Comparison of ENCODE assay signal across 18 cellular contexts in genomic region chr10:78296794-78297193, GRCh38.
A peak's percentile ranks its signal among the peaks of the same experiment; 100 is the strongest.
DNase-seq lines count a peak whose midpoint lies in the region.
"Had no signal": no experiment of that assay in that cellular context is flagged by ENCODE, and none has a peak within 500 bp of the region (broad histone marks: within the 10 kb centered on the region; RNA-seq: fewer than 3 reads in every experiment).

No MANE protein-coding gene starts in this region.

- no peaks in the 10 kb centered on the region for H3K36me3 Mint-ChIP-seq in dendritic cell treated with granulocyte-macrophage colony-stimulating factor and Interleukin-4, amounts not matched to agents 40 ng/mL and 50 ng/mL, for 4 days (ENCODE audit: low read depth)
- H3K36me3 Mint-ChIP-seq: CD14-positive monocyte had no signal

- H3K27me3 Mint-ChIP-seq in dendritic cell treated with granulocyte-macrophage colony-stimulating factor and Interleukin-4, amounts not matched to agents 40 ng/mL and 50 ng/mL, for 4 days: no peaks in the 10 kb centered on the region

- peak overlapping the region; percentile 34 for H3K27ac Mint-ChIP-seq in dendritic cell treated with granulocyte-macrophage colony-stimulating factor and Interleukin-4, amounts not matched to agents 40 ng/mL and 50 ng/mL, for 4 days
- H3K27ac Mint-ChIP-seq: CD14-positive monocyte, GM23338 had no signal

- H3K4me1 Mint-ChIP-seq in dendritic cell treated with granulocyte-macrophage colony-stimulating factor and Interleukin-4, amounts not matched to agents 40 ng/mL and 50 ng/mL, for 4 days (ENCODE audit: low read depth): peaks cover 63% of the 10 kb centered on the region

- DNase-seq in CD1c-positive myeloid dendritic cell (ENCODE audit: extremely low spot score) (peak; percentile 45), KG1 (lab: John Stamatoyannopoulos, UW) (peak; percentile 21), OCI-M1 (lab: John Stamatoyannopoulos, UW) (peak; percentile 23), T-helper 9 cell (no peak), NCI-H510A treated with DMSO at 0.1 percent for 48 hours (lab: John Stamatoyannopoulos, UW) (no peak)
- DNase-seq in effector CD4-positive, alpha-beta T cell: no peak
- DNase-seq in activated CD4-positive, CD25-positive, alpha-beta regulatory T cell (lab: John Stamatoyannopoulos, UW): no peak
- DNase-seq: DMS79, MG63, NCI-H1417, NCI-H2029, NCI-H2171 treated with DMSO at 0.1 percent for 48 hours, NCI-H510A, PC-9, SK-N-SH had no signal

- no peak overlapping the region for H3K4me3 Mint-ChIP-seq in dendritic cell treated with granulocyte-macrophage colony-stimulating factor and Interleukin-4, amounts not matched to agents 40 ng/mL and 50 ng/mL, for 4 days
- H3K4me3 Mint-ChIP-seq: CD14-positive monocyte, GM23338 had no signal

- no peaks in the 10 kb centered on the region for H3K9me3 Mint-ChIP-seq in dendritic cell treated with granulocyte-macrophage colony-stimulating factor and Interleukin-4, amounts not matched to agents 40 ng/mL and 50 ng/mL, for 4 days
- H3K9me3 Mint-ChIP-seq: GM23338 had no signal

- intact Hi-C loops in dendritic cell treated with granulocyte-macrophage colony-stimulating factor and Interleukin-4, amounts not matched to agents 40 ng/mL and 50 ng/mL, for 4 days (cut with micrococcal nuclease): no loop called here

Comparison
In these comparisons a context has a peak if more than half of its experiments do, and no peak if none do; other contexts are left out.
1. DNase-seq: peak in CD1c-positive myeloid dendritic cell (single experiment), KG1 (single experiment) and OCI-M1 (single experiment); none in T-helper 9 cell (single experiment), effector CD4-positive, alpha-beta T cell (single experiment), NCI-H510A treated with DMSO at 0.1 percent for 48 hours (single experiment) and activated CD4-positive, CD25-positive, alpha-beta regulatory T cell (0 of 4).